In genomic region chr1:114702699-114703098, GRCh38 we compare ENCODE assay signal across 31 cellular contexts. TPM values are rescaled to one million over a fixed set of nuclear protein-coding genes. Genes with fewer than 3 reads are reported as not detected.
DNase-seq lines count a peak whose midpoint lies in the region; ATAC-seq and TF ChIP-seq lines count a peak whose summit lies in the region.
"Had no signal": no experiment of that assay in that cellular context is flagged by ENCODE, and none has a peak within 500 bp of the region (broad histone marks: within the 10 kb centered on the region; RNA-seq: fewer than 3 reads in every experiment).

No MANE protein-coding gene starts in this region.

- no peak overlapping the region for H3K4me3 ChIP-seq in mesenchymal stem cell (ENCODE audit: insufficient read depth in 1 of 2, low read depth in 1 of 2, low read length in 2 of 2)
- H3K4me3 ChIP-seq: MG63, tibial artery had no signal

- TF ChIP-seq CTCF in GM13976 (IDR thresholded peaks at IDR 0.05; ENCODE audit: borderline replicate concordance, control extremely low read depth, extremely low read depth, insufficient read depth, missing control alignments), result no peak
- TF ChIP-seq CTCF in foreskin keratinocyte (conservative IDR thresholded peaks at IDR 0.05), result no peak

- H2BK5ac ChIP-seq in mesenchymal stem cell (ENCODE audit: low read depth, low read length, poor library complexity, severe bottlenecking), result no peak overlapping the region

- H2BK120ac ChIP-seq in mesenchymal stem cell (ENCODE audit: low read depth, low read length), result no peak overlapping the region

- H2AK5ac ChIP-seq in mesenchymal stem cell (ENCODE audit: low read length, severe bottlenecking), result no peak overlapping the region

- no peak overlapping the region for H4K91ac ChIP-seq in mesenchymal stem cell (ENCODE audit: low read length)

- no peak overlapping the region for H3K14ac ChIP-seq in mesenchymal stem cell (ENCODE audit: low read length in 2 of 2)

- H3K27ac ChIP-seq in foreskin keratinocyte, result no peak overlapping the region
- H3K27ac ChIP-seq in mesenchymal stem cell (ENCODE audit: low read length, poor library complexity, severe bottlenecking), result no peak overlapping the region
- H3K27ac ChIP-seq: tibial artery had no signal

- no peak overlapping the region for H2AFZ ChIP-seq in mesenchymal stem cell (ENCODE audit: low read depth, low read length)

- DNase-seq in GM13976 (ENCODE audit: low spot score) (peak; percentile 25), foreskin keratinocyte (peak in 1 of 2 donors; percentile 47), NOMO-1 (lab: John Stamatoyannopoulos, UW; ENCODE audit: unreplicated experiment in 2 of 2) (no peak), NCI-H2227 (lab: John Stamatoyannopoulos, UW; ENCODE audit: unreplicated experiment) (no peak), immature natural killer cell (no peak), mesenchymal stem cell (no peak)
- DNase-seq: activated CD4-positive, alpha-beta T cell treated with anti-CD3 and anti-CD28 coated beads for 36 hours; activated naive CD4-positive, alpha-beta T cell treated with anti-CD3 and anti-CD28 coated beads, Interleukin-2, amount 50 U/mL, for 16 hours; activated T-cell treated with anti-CD3 and anti-CD28 coated beads, Interleukin-2, amount 50 U/mL, for 72 hours; aorta; CD4-positive, alpha-beta T cell; dermis blood vessel endothelial cell; DMS 273 treated with DMSO at 0.1 percent for 48 hours; H9; IMR-90; left colon; MG63; naive thymus-derived CD4-positive, alpha-beta T cell; NCI-H1436 treated with DMSO at 0.1 percent for 48 hours; NCI-H2171 treated with DMSO at 0.1 percent for 48 hours; stimulated activated naive CD8-positive, alpha-beta T cell treated with anti-CD3 and anti-CD28 coated beads, Interleukin-15, amount 100 ng/mL, for 72 hours; T-cell; tibial artery had no signal

- H3K36me3 ChIP-seq in mesenchymal stem cell (ENCODE audit: control insufficient read depth in 1 of 2, insufficient read depth in 2 of 2, low read depth in 1 of 2, low read length in 2 of 2), result peaks cover 2 to 34% of the 10 kb centered on the region in 2 experiments

- ATAC-seq in GM21723 (IDR thresholded peaks at IDR 0.05; ENCODE audit: unreplicated experiment), result peak; percentile 55
- ATAC-seq in HG03442 (IDR thresholded peaks at IDR 0.05; ENCODE audit: unreplicated experiment), result peak; percentile 54
- peak; percentile 38 for ATAC-seq in foreskin keratinocyte
- ATAC-seq: activated CD4-positive, alpha-beta T cell treated with anti-CD3 and anti-CD28 coated beads for 36 hours; activated T-cell treated with anti-CD3 and anti-CD28 coated beads, Interleukin-2, amount 50 U/mL, for 72 hours; left colon; naive thymus-derived CD4-positive, alpha-beta T cell; Right ventricle myocardium inferior; stimulated activated naive CD8-positive, alpha-beta T cell treated with anti-CD3 and anti-CD28 coated beads, Interleukin-15, amount 100 ng/mL, for 72 hours; T-cell had no signal

- over 99% methylated on average over 2 of the region's 4 CpGs for WGBS in mesenchymal stem cell

- H3K27me3 ChIP-seq in foreskin keratinocyte, result no peaks in the 10 kb centered on the region
- H3K27me3 ChIP-seq in mesenchymal stem cell (ENCODE audit: control insufficient read depth in 1 of 2, insufficient read depth in 1 of 2, low read length in 2 of 2), result no peaks in the 10 kb centered on the region
- H3K27me3 ChIP-seq: MG63, tibial artery had no signal

- H3K4me3 Mint-ChIP-seq in immature natural killer cell, result no peak overlapping the region
- H3K4me3 Mint-ChIP-seq: activated CD4-positive, alpha-beta T cell treated with anti-CD3 and anti-CD28 coated beads for 36 hours; activated T-cell treated with anti-CD3 and anti-CD28 coated beads, Interleukin-2, amount 50 U/mL, for 72 hours; CD4-positive, alpha-beta T cell; H9; naive thymus-derived CD4-positive, alpha-beta T cell; stimulated activated naive CD8-positive, alpha-beta T cell treated with anti-CD3 and anti-CD28 coated beads, Interleukin-15, amount 100 ng/mL, for 72 hours; T-cell had no signal

- H3K4me1 ChIP-seq in foreskin keratinocyte, result peaks cover 3% of the 10 kb centered on the region
- no peaks in the 10 kb centered on the region for H3K4me1 ChIP-seq in mesenchymal stem cell (ENCODE audit: control insufficient read depth, insufficient read depth, low read depth, low read length)
- H3K4me1 ChIP-seq: tibial artery had no signal

- H3K9me3 Mint-ChIP-seq in immature natural killer cell, result no peaks in the 10 kb centered on the region
- H3K9me3 Mint-ChIP-seq: activated T-cell treated with anti-CD3 and anti-CD28 coated beads, Interleukin-2, amount 50 U/mL, for 72 hours; CD4-positive, alpha-beta T cell; H9; naive thymus-derived CD4-positive, alpha-beta T cell; stimulated activated naive CD8-positive, alpha-beta T cell treated with anti-CD3 and anti-CD28 coated beads, Interleukin-15, amount 100 ng/mL, for 72 hours; T-cell had no signal

- no peak overlapping the region for H3K18ac ChIP-seq in mesenchymal stem cell (ENCODE audit: low read depth in 1 of 2, low read length in 2 of 2)

- H3K9me3 ChIP-seq in mesenchymal stem cell (ENCODE audit: control insufficient read depth, low read length), result no peaks in the 10 kb centered on the region
- H3K9me3 ChIP-seq: MG63, tibial artery had no signal

- no peak overlapping the region for H3K9ac ChIP-seq in mesenchymal stem cell (ENCODE audit: low read length)

- no peaks in the 10 kb centered on the region for H3K4me1 Mint-ChIP-seq in immature natural killer cell
- H3K4me1 Mint-ChIP-seq: H9, T-cell had no signal

- no peak overlapping the region for H3K4me2 ChIP-seq in mesenchymal stem cell (ENCODE audit: low read length, poor library complexity, severe bottlenecking)

- H3K4ac ChIP-seq in mesenchymal stem cell (ENCODE audit: low read depth in 1 of 2, low read length in 2 of 2), result no peak overlapping the region

- H3K79me1 ChIP-seq in mesenchymal stem cell (replicated peaks; ENCODE audit: low read length, poor library complexity, severe bottlenecking), result peaks cover 2% of the 10 kb centered on the region

- no peak overlapping the region for H4K8ac ChIP-seq in mesenchymal stem cell (ENCODE audit: low read length)

- no peak overlapping the region for H2BK15ac ChIP-seq in mesenchymal stem cell (ENCODE audit: low read depth, poor library complexity, severe bottlenecking)

- H3K27ac Mint-ChIP-seq in immature natural killer cell, result no peak overlapping the region
- H3K27ac Mint-ChIP-seq: activated CD4-positive, alpha-beta T cell treated with anti-CD3 and anti-CD28 coated beads for 36 hours; activated T-cell treated with anti-CD3 and anti-CD28 coated beads, Interleukin-2, amount 50 U/mL, for 72 hours; CD4-positive, alpha-beta T cell; H9; stimulated activated naive CD8-positive, alpha-beta T cell treated with anti-CD3 and anti-CD28 coated beads, Interleukin-15, amount 100 ng/mL, for 72 hours; T-cell had no signal

- H3K36me3 Mint-ChIP-seq in immature natural killer cell, result peaks cover 12 to 16% (median 13%) of the 10 kb centered on the region in 3 donors

- H2BK12ac ChIP-seq in mesenchymal stem cell (ENCODE audit: low read length in 2 of 2), result no peak overlapping the region

- no peak overlapping the region for H3K23ac ChIP-seq in mesenchymal stem cell (ENCODE audit: low read length in 2 of 2)

- no peaks in the 10 kb centered on the region for H3K27me3 Mint-ChIP-seq in immature natural killer cell (ENCODE audit: low read depth in 3 of 3)
- H3K27me3 Mint-ChIP-seq: activated CD4-positive, alpha-beta T cell treated with anti-CD3 and anti-CD28 coated beads for 36 hours; CD4-positive, alpha-beta T cell; stimulated activated naive CD8-positive, alpha-beta T cell treated with anti-CD3 and anti-CD28 coated beads, Interleukin-15, amount 100 ng/mL, for 72 hours; T-cell had no signal

- in situ Hi-C loops in GM13976 (cut with MboI; ENCODE audit: low sequenced_read_pairs, unreplicated experiment), result no loop called here

RNA-seq across cellular contexts. Expression of gene AMPD1, which starts 7.4 kb away (rescaled TPM):
- not detected in 2 replicates for total RNA-seq in foreskin keratinocyte
- polyA plus RNA-seq in foreskin keratinocyte (not detected in 2 replicates), immature natural killer cell (not detected)
- polyA plus RNA-seq in mesenchymal stem cell (2013, experiment 1 of 2), result not detected
- polyA plus RNA-seq in mesenchymal stem cell (2013, experiment 2 of 2), result not detected
- total RNA-seq: activated CD8-positive, alpha-beta memory T cell treated with anti-CD3 and anti-CD28 coated beads for 36 hours; CD4-positive, alpha-beta T cell; dermis blood vessel endothelial cell; H9; IMR-90; mesenteric fat pad; naive thymus-derived CD4-positive, alpha-beta T cell; OCI-LY7; omental fat pad; renal cortical epithelial cell; Right ventricle myocardium inferior had no signal
- polyA plus RNA-seq: IMR-90; naive thymus-derived CD4-positive, alpha-beta T cell had no signal

RNA-seq across cellular contexts. Expression of gene NRAS, which starts 13.9 kb away (rescaled TPM):
- 64.0 and 64.5 TPM in 2 replicates for total RNA-seq in foreskin keratinocyte
- polyA plus RNA-seq in foreskin keratinocyte (20.9 and 24.3 TPM in 2 replicates), immature natural killer cell (10 to 100 TPM; 34.0 to 35.6 (median 34.9) TPM)
- 55.7 TPM for polyA plus RNA-seq in mesenchymal stem cell (2013, experiment 1 of 2)
- 59.7 TPM for polyA plus RNA-seq in mesenchymal stem cell (2013, experiment 2 of 2)

RNA-seq across cellular contexts. Expression of gene DENND2C, which starts 32.9 kb away (rescaled TPM):
- total RNA-seq in foreskin keratinocyte, result 6.1 and 6.9 TPM in 2 replicates
- polyA plus RNA-seq in foreskin keratinocyte, result 1.9 and 2.6 TPM in 2 replicates
- polyA plus RNA-seq in immature natural killer cell, result under 1 TPM; 0.28 to 0.81 (median 0.54) TPM
- polyA plus RNA-seq in mesenchymal stem cell (2013, experiment 1 of 2), result 0.36 TPM
- 0.29 TPM for polyA plus RNA-seq in mesenchymal stem cell (2013, experiment 2 of 2)

RNA-seq across cellular contexts. Expression of gene CSDE1, which starts 55.1 kb away (rescaled TPM):
- total RNA-seq in foreskin keratinocyte, result 319 and 325 TPM in 2 replicates
- 115 and 141 TPM in 2 replicates for polyA plus RNA-seq in foreskin keratinocyte
- 100 to 1,000 TPM; 223 to 269 (median 257) TPM for polyA plus RNA-seq in immature natural killer cell
- 385 TPM for polyA plus RNA-seq in mesenchymal stem cell (2013, experiment 1 of 2)
- polyA plus RNA-seq in mesenchymal stem cell (2013, experiment 2 of 2), result 375 TPM
